In the genomic region with DNA sequence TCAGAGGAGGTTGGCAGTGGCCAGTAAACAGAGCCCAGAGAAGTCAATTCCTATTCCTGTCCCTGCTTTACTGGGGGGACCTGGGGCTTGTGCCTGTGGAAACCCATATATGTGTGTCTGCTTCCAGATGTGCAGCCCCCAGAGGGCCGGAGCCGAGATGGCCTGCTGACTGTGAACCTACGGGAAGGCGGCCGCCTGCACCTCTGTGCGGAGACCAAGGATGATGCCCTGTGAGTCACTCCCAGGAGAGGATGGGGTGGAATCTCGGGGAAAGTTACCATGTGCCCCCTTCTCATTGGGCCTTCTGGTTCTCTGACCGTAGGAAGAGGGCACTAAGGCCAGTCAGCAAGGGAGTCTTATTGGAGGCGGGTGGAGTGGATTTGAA, we compare ENCODE assay signal across 18 cellular contexts. TPM values are rescaled to one million over a fixed set of nuclear protein-coding genes. Genes with fewer than 3 reads are reported as not detected.
A peak's percentile ranks its signal among the peaks of the same experiment; 100 is the strongest.
DNase-seq lines count a peak whose midpoint lies in the region; ATAC-seq and TF ChIP-seq lines count a peak whose summit lies in the region.
"Had no signal": no experiment of that assay in that cellular context is flagged by ENCODE, and none has a peak within 500 bp of the region (broad histone marks: within the 10 kb centered on the region; RNA-seq: fewer than 3 reads in every experiment).

No MANE protein-coding gene starts in this region.

- H3K79me1 ChIP-seq in H9 (ENCODE audit: insufficient read depth, low read depth, low read length, poor library complexity, severe bottlenecking), result no peaks in the 10 kb centered on the region

- H3K27ac ChIP-seq in H9 (ENCODE audit: insufficient read length, low read depth, low read length), result no peak overlapping the region
- peak overlapping the region in 3 of 4 donors; percentile 47 to 63 (median 54) for H3K27ac ChIP-seq in body of pancreas
- H3K27ac ChIP-seq in layer of hippocampus (ENCODE audit: low read depth, low read length), result peak overlapping the region; percentile 94
- H3K27ac ChIP-seq in substantia nigra (ENCODE audit: low read depth, low read length, poor library complexity, severe bottlenecking), result peak overlapping the region; percentile 97
- no peak overlapping the region for H3K27ac ChIP-seq in CD8-positive, alpha-beta memory T cell (ENCODE audit: low read depth, low read length)
- no peak overlapping the region for H3K27ac ChIP-seq in PC-9
- H3K27ac ChIP-seq: KMS-11 had no signal

- no peaks in the 10 kb centered on the region for H3K27me3 ChIP-seq in H9 (ENCODE audit: insufficient read depth, low read length)
- H3K27me3 ChIP-seq in body of pancreas, result no peaks in the 10 kb centered on the region
- no peaks in the 10 kb centered on the region for H3K27me3 ChIP-seq in layer of hippocampus (ENCODE audit: control insufficient read depth, insufficient read depth, low read length)
- no peaks in the 10 kb centered on the region for H3K27me3 ChIP-seq in CD8-positive, alpha-beta memory T cell (ENCODE audit: insufficient read depth, low read length, poor library complexity, severe bottlenecking)
- no peaks in the 10 kb centered on the region for H3K27me3 ChIP-seq in PC-9 (ENCODE audit: insufficient read depth, low read depth)
- H3K27me3 ChIP-seq: MG63 had no signal

- H2BK5ac ChIP-seq in H9 (ENCODE audit: insufficient read length, low read length), result no peak overlapping the region

- H3K4me3 Mint-ChIP-seq in H9, result no peak overlapping the region
- no peak overlapping the region for H3K4me3 Mint-ChIP-seq in CD8-positive, alpha-beta memory T cell

- TF ChIP-seq CTCF in H9 (conservative IDR thresholded peaks at IDR 0.05) (no peak), body of pancreas (IDR thresholded peaks at IDR 0.05) (no peak), PC-9 (conservative IDR thresholded peaks at IDR 0.05) (no peak)

- H3K23me2 ChIP-seq in H9 (ENCODE audit: insufficient read length, low read depth, low read length, poor library complexity, severe bottlenecking), result peaks cover 6% of the 10 kb centered on the region

- H2BK120ac ChIP-seq in H9 (ENCODE audit: low read depth, low read length, poor library complexity, severe bottlenecking), result no peak overlapping the region

- H3K9me2 ChIP-seq in PC-9 (ENCODE audit: insufficient read depth), result no peaks in the 10 kb centered on the region

- H3F3A ChIP-seq in PC-9 (ENCODE audit: insufficient read depth, low read depth), result peaks cover 4% of the 10 kb centered on the region; the same call in 1 of the 2 replicates

- no peak overlapping the region for H2BK15ac ChIP-seq in H9 (ENCODE audit: low read depth, low read length)

- no peak overlapping the region for H2AK5ac ChIP-seq in H9 (ENCODE audit: insufficient read length, low read length)

- H3K36me3 Mint-ChIP-seq in H9 (ENCODE audit: insufficient read depth in 1 of 3, low read depth in 3 of 3), result peaks cover 0 to 17% (median 15%) of the 10 kb centered on the region in 3 experiments; a peak in 4 of 7 replicates
- H3K36me3 Mint-ChIP-seq in CD8-positive, alpha-beta memory T cell, result peaks cover 0 to 52% (median 5%) of the 10 kb centered on the region in 3 donors

- peaks cover 3% of the 10 kb centered on the region for H3K27me3 Mint-ChIP-seq in H9 (ENCODE audit: low read depth)
- no peaks in the 10 kb centered on the region for H3K27me3 Mint-ChIP-seq in CD8-positive, alpha-beta memory T cell
- H3K27me3 Mint-ChIP-seq: CD4-positive, CD25-positive, alpha-beta regulatory T cell had no signal

- no peak for DNase-seq in H9
- DNase-seq in body of pancreas, result no peak
- peak in 1 of 49 donors; percentile 15 for DNase-seq in substantia nigra (lab: John Stamatoyannopoulos, UW)
- DNase-seq in CD8-positive, alpha-beta memory T cell, result no peak
- DNase-seq in PC-9, result no peak
- DNase-seq in left lobe of liver (ENCODE audit: low spot score), result no peak
- DNase-seq: ACHN; CD4-positive, CD25-positive, alpha-beta regulatory T cell; DND-41; GDM1; GOT3; MG63; NCI-H1092 treated with DMSO at 0.1 percent for 48 hours; NCI-H446 treated with DMSO at 0.1 percent for 48 hours; NCI-H748 treated with DMSO at 0.1 percent for 48 hours had no signal

- 0 out of 2 replicates have a peak overlapping the region, but pooled peaks have one; percentile 3 for H3K14ac ChIP-seq in H9 (ENCODE audit: insufficient read depth, low read length)

- H3K4me1 ChIP-seq in H9 (ENCODE audit: insufficient read depth, low read length), result peaks cover 7% of the 10 kb centered on the region; the same call in 1 of the 2 replicates
- peaks cover 18% of the 10 kb centered on the region for H3K4me1 ChIP-seq in body of pancreas
- H3K4me1 ChIP-seq in CD8-positive, alpha-beta memory T cell (ENCODE audit: insufficient read depth, low read length), result peaks cover 15% of the 10 kb centered on the region
- H3K4me1 ChIP-seq in PC-9 (replicated peaks; ENCODE audit: insufficient read depth), result peaks cover 7% of the 10 kb centered on the region

- H2BK20ac ChIP-seq in H9 (ENCODE audit: low read depth, low read length, poor library complexity, severe bottlenecking), result no peak overlapping the region

- H3K9me3 Mint-ChIP-seq in H9, result no peaks in the 10 kb centered on the region
- no peaks in the 10 kb centered on the region for H3K9me3 Mint-ChIP-seq in CD8-positive, alpha-beta memory T cell
- H3K9me3 Mint-ChIP-seq: CD4-positive, CD25-positive, alpha-beta regulatory T cell had no signal

- WGBS in H9 (ENCODE audit: extremely low coverage, insufficient read length, low lambda C conversion rate), result no CpG with 5 or more reads among the region's 9 CpGs
- WGBS in body of pancreas, 2 donors, result 87 to 97% methylated on average over 6 to 9 of the region's 9 CpGs

- CTCF ChIA-PET in CD8-positive, alpha-beta memory T cell (lab: Charles Lee), result no interaction called here
- CTCF ChIA-PET in PC-9 (lab: Charles Lee), result no interaction called here

- POLR2A ChIA-PET in CD8-positive, alpha-beta memory T cell (lab: Charles Lee), result no interaction called here
- POLR2A ChIA-PET in PC-9 (lab: Charles Lee; ENCODE audit: unreplicated experiment), result no interaction called here

- H3K56ac ChIP-seq in H9 (ENCODE audit: insufficient read length, low read depth, low read length), result no peak overlapping the region

- BruUV-seq in PC-9 (replicated peaks; lab: Mats Ljungman, UMichigan), result no TSS peak

- H3K4ac ChIP-seq in H9 (ENCODE audit: low read depth, low read length), result no peak overlapping the region

- H3K36me3 ChIP-seq in body of pancreas (replicated peaks in 1 of 2; ENCODE audit: insufficient read depth in 1 of 2, low read depth in 2 of 2), result no peaks in the 10 kb centered on the region
- peaks cover 3% of the 10 kb centered on the region for H3K36me3 ChIP-seq in CD8-positive, alpha-beta memory T cell (ENCODE audit: insufficient read depth, low read length)
- no peaks in the 10 kb centered on the region for H3K36me3 ChIP-seq in PC-9 (ENCODE audit: low read depth)
- H3K36me3 ChIP-seq: MG63 had no signal

- no peak overlapping the region for H2BK12ac ChIP-seq in H9 (ENCODE audit: insufficient read length, low read depth, low read length)

- H4K20me1 ChIP-seq in H9 (ENCODE audit: control insufficient read depth, insufficient read depth, insufficient read length) (no peaks in the 10 kb centered on the region), PC-9 (ENCODE audit: insufficient read depth) (no peaks in the 10 kb centered on the region)

- no peak overlapping the region for H3T11ph ChIP-seq in H9 (ENCODE audit: low read length)

- no peak overlapping the region for H3K9ac ChIP-seq in H9 (ENCODE audit: extremely low read depth, insufficient read length, low read length)
- H3K9ac ChIP-seq: KMS-11 had no signal

- no peak overlapping the region for H4K8ac ChIP-seq in H9 (replicated peaks; ENCODE audit: insufficient read length, low read depth, low read length)

- H3K4me2 ChIP-seq in H9 (ENCODE audit: insufficient read depth, insufficient read length, low read length), result no peak overlapping the region
- no peak overlapping the region for H3K4me2 ChIP-seq in PC-9
- H3K4me2 ChIP-seq: KMS-11 had no signal

- 0 out of 7 replicates have a peak overlapping the region, but pooled peaks of 1 of the 3 experiments have one; percentile 37 for H3K27ac Mint-ChIP-seq in H9
- H3K27ac Mint-ChIP-seq in CD8-positive, alpha-beta memory T cell, result no peak overlapping the region
- H3K27ac Mint-ChIP-seq: CD4-positive, CD25-positive, alpha-beta regulatory T cell had no signal

- no peak overlapping the region for H4K5ac ChIP-seq in H9 (ENCODE audit: insufficient read length, low read depth, low read length)

- ATAC-seq in body of pancreas, result no peak
- ATAC-seq in left lobe of liver, result no peak
- ATAC-seq: Right ventricle myocardium inferior had no signal

- H3K4me3 ChIP-seq in body of pancreas (no peak overlapping the region), PC-9 (no peak overlapping the region)
- H3K4me3 ChIP-seq in CD8-positive, alpha-beta memory T cell (ENCODE audit: low read length), result no peak overlapping the region
- H3K4me3 ChIP-seq: MG63 had no signal

- peaks cover 42 to 49% of the 10 kb centered on the region in 2 experiments for H3K4me1 Mint-ChIP-seq in H9
- H3K4me1 Mint-ChIP-seq in CD8-positive, alpha-beta memory T cell, result peaks cover 10 to 26% (median 21%) of the 10 kb centered on the region in 3 donors

- H3K9me3 ChIP-seq in H9 (ENCODE audit: control insufficient read depth, low read depth, low read length), result no peaks in the 10 kb centered on the region
- no peaks in the 10 kb centered on the region for H3K9me3 ChIP-seq in body of pancreas
- no peaks in the 10 kb centered on the region for H3K9me3 ChIP-seq in CD8-positive, alpha-beta memory T cell (ENCODE audit: low read length)
- no peaks in the 10 kb centered on the region for H3K9me3 ChIP-seq in PC-9 (ENCODE audit: insufficient read depth, low read depth)
- H3K9me3 ChIP-seq: MG63 had no signal

- intact Hi-C loops in body of pancreas (cut with DNase I), result no loop called here
- intact Hi-C loops in PC-9 (cut with micrococcal nuclease; ENCODE audit: unreplicated experiment), result no loop called here

- H3K23ac ChIP-seq in H9 (ENCODE audit: insufficient read length, low read depth, low read length), result no peak overlapping the region

- H3K18ac ChIP-seq in H9 (ENCODE audit: insufficient read length, low read depth, low read length), result no peak overlapping the region

- no peak overlapping the region for H4K91ac ChIP-seq in H9 (ENCODE audit: insufficient read length, low read depth, low read length)

- H2AFZ ChIP-seq in H9 (ENCODE audit: low read length) (no peak overlapping the region), PC-9 (no peak overlapping the region)

- no peaks in the 10 kb centered on the region for H3K79me2 ChIP-seq in H9 (ENCODE audit: insufficient read depth, low read length)
- H3K79me2 ChIP-seq in PC-9 (ENCODE audit: low read depth), result no peaks in the 10 kb centered on the region

- no peak for TF ChIP-seq POLR2A in body of pancreas (IDR thresholded peaks at IDR 0.05)

RNA-seq across cellular contexts. Expression of a gene that starts 5.3 kb away (rescaled TPM):
- total RNA-seq in H9 (2021), result 34.0 and 37.1 TPM in 2 replicates
- 10 to 100 TPM; 22.4 to 42.5 TPM for total RNA-seq in body of pancreas
- 10 to 100 TPM in 1 of 2 experiments, 1 to 10 TPM in 1; 9.1 to 10.3 TPM for total RNA-seq in CD8-positive, alpha-beta memory T cell
- 70.1 TPM for polyA plus RNA-seq in CD8-positive, alpha-beta memory T cell
- 29.1 and 40.1 TPM in 2 replicates for total RNA-seq in PC-9 (2021)
- 1.3 TPM for total RNA-seq in left lobe of liver

RNA-seq across cellular contexts. Expression of a gene that starts 53.7 kb away (rescaled TPM):
- total RNA-seq in H9 (2021) (21.1 and 21.8 TPM in 2 replicates), body of pancreas (10 to 100 TPM in 1 of 2 donors, 1 to 10 TPM in 1; 8.9 to 14.0 TPM), PC-9 (2021) (38.6 and 51.2 TPM in 2 replicates), left lobe of liver (19.9 TPM)
- total RNA-seq in CD8-positive, alpha-beta memory T cell, result 10 to 100 TPM; 11.7 to 13.1 TPM
- polyA plus RNA-seq in CD8-positive, alpha-beta memory T cell, result 2.5 TPM

Comparison
In these comparisons a context has a peak if more than half of its experiments do, and no peak if none do; other contexts are left out.
1. H3K27ac ChIP-seq: peak in body of pancreas (3 of 4), layer of hippocampus (single experiment) and substantia nigra (single experiment); none in H9 (single experiment), CD8-positive, alpha-beta memory T cell (single experiment) and PC-9 (single experiment).